9 cellular contexts compared by ENCODE assay signal in genomic region chr16:89407925-89408300, GRCh38.
DNase-seq lines count a peak whose midpoint lies in the region; ATAC-seq and TF ChIP-seq lines count a peak whose summit lies in the region.
"Had no signal": no experiment of that assay in that cellular context is flagged by ENCODE, and none has a peak within 500 bp of the region (broad histone marks: within the 10 kb centered on the region; RNA-seq: fewer than 3 reads in every experiment).

No MANE protein-coding gene starts in this region.

- H3K9me3 Mint-ChIP-seq in activated CD8-positive, alpha-beta T cell treated with anti-CD3 and anti-CD28 coated beads, Interleukin-2, amount 10 ng/mL, durations not matched to agents 7 days and 5 days (ENCODE audit: insufficient read depth), result no peaks in the 10 kb centered on the region
- peaks cover 46% of the 10 kb centered on the region for H3K9me3 Mint-ChIP-seq in glutamatergic neuron (ENCODE audit: unreplicated experiment)

- H3K27ac ChIP-seq in GM23248 (peak overlapping the region; percentile 64), sigmoid colon (peak overlapping the region; percentile 10 to 52 (median 43))
- H3K27ac ChIP-seq: KMS-11 had no signal

- H4K20me1 ChIP-seq in GM23248 (ENCODE audit: insufficient read depth), result peaks cover 73% of the 10 kb centered on the region

- H3K27me3 ChIP-seq in GM23248 (replicated peaks; ENCODE audit: insufficient read depth) (no peaks in the 10 kb centered on the region), sigmoid colon (no peaks in the 10 kb centered on the region)

- H3K9me2 ChIP-seq in GM23248 (ENCODE audit: insufficient read depth), result no peaks in the 10 kb centered on the region

- H3K4me3 ChIP-seq in GM23248, result no peak overlapping the region
- H3K4me3 ChIP-seq in sigmoid colon, result no peak overlapping the region

- H3K4me2 ChIP-seq in GM23248 (ENCODE audit: unreplicated experiment), result no peak overlapping the region
- H3K4me2 ChIP-seq: KMS-11 had no signal

- H3K36me3 ChIP-seq in GM23248 (ENCODE audit: low read depth) (no peaks in the 10 kb centered on the region), sigmoid colon (no peaks in the 10 kb centered on the region)

- H3K9me3 ChIP-seq in GM23248 (ENCODE audit: low read depth) (no peaks in the 10 kb centered on the region), sigmoid colon (no peaks in the 10 kb centered on the region)

- in situ Hi-C loops in GM23248 (cut with MboI), result no loop called here
- in situ Hi-C loops in GM13977 (cut with MboI; ENCODE audit: low pct_unique_long_range_greater_than_20kb, low sequenced_read_pairs, unreplicated experiment), result no loop called here

- peak; percentile 64 for DNase-seq in GM23248
- DNase-seq in activated CD8-positive, alpha-beta T cell treated with anti-CD3 and anti-CD28 coated beads, Interleukin-2, amount 10 ng/mL, durations not matched to agents 7 days and 5 days, result no peak
- DNase-seq in glutamatergic neuron, result no peak
- DNase-seq in sigmoid colon, result no peak
- no peak for DNase-seq in DMS153 (lab: John Stamatoyannopoulos, UW)
- DNase-seq in GM13977 (ENCODE audit: low spot score), result no peak
- DNase-seq: NCI-H526 treated with DMSO at 0.1 percent for 48 hours had no signal

- no peak for TF ChIP-seq EP300 in sigmoid colon (IDR thresholded peaks at IDR 0.05)

- peaks cover 9% of the 10 kb centered on the region; the same call in 1 of the 2 replicates for H3F3A ChIP-seq in GM23248 (ENCODE audit: insufficient read depth)

- H3K79me2 ChIP-seq in GM23248 (ENCODE audit: insufficient read depth), result peaks cover 100% of the 10 kb centered on the region

- CTCF ChIA-PET in activated CD8-positive, alpha-beta T cell treated with anti-CD3 and anti-CD28 coated beads, Interleukin-2, amount 10 ng/mL, durations not matched to agents 7 days and 5 days (lab: Charles Lee), result interaction anchor here (0.8 to 2.2 kb wide), 4 partner anchors 18 to 101 kb away, joined by 3 to 6 read pairs (median 4); partner anchors contain the start of gene SPG7

- H3K36me3 Mint-ChIP-seq in activated CD8-positive, alpha-beta T cell treated with anti-CD3 and anti-CD28 coated beads, Interleukin-2, amount 10 ng/mL, durations not matched to agents 7 days and 5 days (ENCODE audit: low read depth), result peaks cover 16% of the 10 kb centered on the region
- H3K36me3 Mint-ChIP-seq in glutamatergic neuron (ENCODE audit: unreplicated experiment), result no peaks in the 10 kb centered on the region

- TF ChIP-seq CTCF in glutamatergic neuron (IDR thresholded peaks at IDR 0.05; ENCODE audit: partially characterized antibody, unreplicated experiment) (no peak), sigmoid colon (IDR thresholded peaks at IDR 0.05) (no peak), GM13977 (IDR thresholded peaks at IDR 0.05; ENCODE audit: extremely low read depth, insufficient read depth, missing control alignments) (no peak)

- ATAC-seq in activated CD8-positive, alpha-beta T cell treated with anti-CD3 and anti-CD28 coated beads, Interleukin-2, amount 10 ng/mL, durations not matched to agents 7 days and 5 days, result peak; percentile 6
- no peak for ATAC-seq in GM18868 (IDR thresholded peaks at IDR 0.05; ENCODE audit: unreplicated experiment)

- POLR2A ChIA-PET in activated CD8-positive, alpha-beta T cell treated with anti-CD3 and anti-CD28 coated beads, Interleukin-2, amount 10 ng/mL, durations not matched to agents 7 days and 5 days (lab: Charles Lee), result interaction anchor here (1.6 kb wide), 1 partner anchor 82 kb away, joined by 4 read pairs; no protein-coding TSS in a partner anchor

- no peak overlapping the region for H2AFZ ChIP-seq in GM23248

- peak overlapping the region; percentile 80 for H3K27ac Mint-ChIP-seq in activated CD8-positive, alpha-beta T cell treated with anti-CD3 and anti-CD28 coated beads, Interleukin-2, amount 10 ng/mL, durations not matched to agents 7 days and 5 days
- peak overlapping the region; percentile 91 for H3K27ac Mint-ChIP-seq in glutamatergic neuron (ENCODE audit: unreplicated experiment)

- H3K4me3 Mint-ChIP-seq in activated CD8-positive, alpha-beta T cell treated with anti-CD3 and anti-CD28 coated beads, Interleukin-2, amount 10 ng/mL, durations not matched to agents 7 days and 5 days, result peak overlapping the region; percentile 59
- peak overlapping the region; percentile 55 for H3K4me3 Mint-ChIP-seq in glutamatergic neuron (ENCODE audit: unreplicated experiment)

- H3K4me1 ChIP-seq in GM23248 (ENCODE audit: insufficient read depth) (peaks cover 35% of the 10 kb centered on the region), sigmoid colon (peaks cover 0 to 93% (median 81%) of the 10 kb centered on the region in 4 donors)

- no peak for TF ChIP-seq POLR2A in sigmoid colon (IDR thresholded peaks at IDR 0.05)

- peak overlapping the region; percentile 47; the same call in 1 of the 2 replicates for H3K9ac ChIP-seq in GM23248
- H3K9ac ChIP-seq: KMS-11 had no signal

- H3K27me3 Mint-ChIP-seq in activated CD8-positive, alpha-beta T cell treated with anti-CD3 and anti-CD28 coated beads, Interleukin-2, amount 10 ng/mL, durations not matched to agents 7 days and 5 days (ENCODE audit: low read depth), result no peaks in the 10 kb centered on the region
- peaks cover 16% of the 10 kb centered on the region for H3K27me3 Mint-ChIP-seq in glutamatergic neuron (ENCODE audit: unreplicated experiment)

- peaks cover 89% of the 10 kb centered on the region for H3K4me1 Mint-ChIP-seq in activated CD8-positive, alpha-beta T cell treated with anti-CD3 and anti-CD28 coated beads, Interleukin-2, amount 10 ng/mL, durations not matched to agents 7 days and 5 days (ENCODE audit: low read depth)
- peaks cover 76% of the 10 kb centered on the region for H3K4me1 Mint-ChIP-seq in glutamatergic neuron (ENCODE audit: low read depth, unreplicated experiment)

- intact Hi-C loops in sigmoid colon (cut with DNase I), result no loop called here

- 51% methylated on average over 5 of the region's 5 CpGs for WGBS in GM23248 (ENCODE audit: low coverage in 1 of 2, low lambda C conversion rate in 2 of 2, missing lambda C conversion rate in 2 of 2), 2 experiments
- 62 to 71% methylated on average over 5 of the region's 5 CpGs for WGBS in sigmoid colon, 2 donors
